Comparison of ENCODE assay signal across 9 cellular contexts in genomic region chr15:52805351-52806283, GRCh38. TPM values are rescaled to one million over a fixed set of nuclear protein-coding genes. Genes with fewer than 3 reads are reported as not detected.
DNase-seq lines count a peak whose midpoint lies in the region; ATAC-seq and TF ChIP-seq lines count a peak whose summit lies in the region.
"Had no signal": no experiment of that assay in that cellular context is flagged by ENCODE, and none has a peak within 500 bp of the region (broad histone marks: within the 10 kb centered on the region; RNA-seq: fewer than 3 reads in every experiment).

No MANE protein-coding gene starts in this region.

- H3K4me3 ChIP-seq in iPS-20b (ENCODE audit: low read length) (peak overlapping the region; percentile 59; the same call in 1 of the 2 replicates), skin epidermis (peak overlapping the region in 5 of 7 experiments; percentile 8 to 30 (median 12))

- H3K36me3 Mint-ChIP-seq in activated T-helper 17 cell treated with anti-CD3 and anti-CD28 coated beads, Interleukin-2, amount 50 U/mL, for 72 hours (ENCODE audit: low read depth): peaks cover 5% of the 10 kb centered on the region

- no peak overlapping the region for H3K27ac Mint-ChIP-seq in activated T-helper 17 cell treated with anti-CD3 and anti-CD28 coated beads, Interleukin-2, amount 50 U/mL, for 72 hours

- H3K27me3 ChIP-seq in iPS-20b (ENCODE audit: insufficient read depth, low read length): peaks cover 70% of the 10 kb centered on the region

- H3K9me3 ChIP-seq in iPS-20b (ENCODE audit: insufficient read depth, low read depth, low read length): no peaks in the 10 kb centered on the region

- TF ChIP-seq CTCF in GM20000 (IDR thresholded peaks at IDR 0.05; ENCODE audit: extremely low read depth, missing control alignments): no peak

- H3K4me1 Mint-ChIP-seq in activated T-helper 17 cell treated with anti-CD3 and anti-CD28 coated beads, Interleukin-2, amount 50 U/mL, for 72 hours: peaks cover 5% of the 10 kb centered on the region

- H3K36me3 ChIP-seq in iPS-20b (ENCODE audit: insufficient read depth, low read depth, low read length): peaks cover 3% of the 10 kb centered on the region; the same call in 1 of the 2 replicates

- peaks cover 26% of the 10 kb centered on the region; the same call in 1 of the 2 replicates for H3K4me1 ChIP-seq in iPS-20b (ENCODE audit: insufficient read depth, low read length)

- H3K9me3 Mint-ChIP-seq in activated T-helper 17 cell treated with anti-CD3 and anti-CD28 coated beads, Interleukin-2, amount 50 U/mL, for 72 hours: no peaks in the 10 kb centered on the region

- peak overlapping the region; percentile 70 for H3K4me3 Mint-ChIP-seq in activated T-helper 17 cell treated with anti-CD3 and anti-CD28 coated beads, Interleukin-2, amount 50 U/mL, for 72 hours

- H3K9ac ChIP-seq in iPS-20b (ENCODE audit: low read depth, low read length): peak overlapping the region; percentile 72; the same call in 1 of the 2 replicates

- in situ Hi-C loops in ACHN (cut with HindIII; ENCODE audit: low pct_ligation_motif_present, low pct_unique_long_range_greater_than_20kb, low sequenced_read_pairs): no loop called here

- no peak for ATAC-seq in activated T-helper 17 cell treated with anti-CD3 and anti-CD28 coated beads, Interleukin-2, amount 50 U/mL, for 72 hours (replicated peaks)
- no peak for ATAC-seq in HG02763 (IDR thresholded peaks at IDR 0.05; ENCODE audit: unreplicated experiment)

- H3K27ac ChIP-seq in iPS-20b (ENCODE audit: low read length): no peak overlapping the region
- H3K27ac ChIP-seq in skin epidermis: no peak overlapping the region

- H3K27me3 Mint-ChIP-seq in activated T-helper 17 cell treated with anti-CD3 and anti-CD28 coated beads, Interleukin-2, amount 50 U/mL, for 72 hours: peaks cover 55% of the 10 kb centered on the region

- DNase-seq in GM20000 (ENCODE audit: low spot score) (peak; percentile 45), NCI-H2227 (lab: John Stamatoyannopoulos, UW; ENCODE audit: unreplicated experiment) (no peak), NCI-H2081 treated with DMSO at 0.1 percent for 48 hours (lab: John Stamatoyannopoulos, UW) (no peak), ACHN (no peak)

RNA-seq across cellular contexts. Expression of gene ONECUT1, which starts 15.5 kb away (rescaled TPM):
- total RNA-seq in activated T-helper 17 cell treated with anti-CD3 and anti-CD28 coated beads, Interleukin-2, amount 50 U/mL, for 72 hours: not detected
- total RNA-seq: epithelial cell of proximal tubule had no signal
